In genomic region chr1:106447466-106447865, GRCh38 we compare ENCODE assay signal across 28 cellular contexts.
"Had no signal": no experiment of that assay in that cellular context is flagged by ENCODE, and none has a peak within 500 bp of the region (broad histone marks: within the 10 kb centered on the region; RNA-seq: fewer than 3 reads in every experiment).

No MANE protein-coding gene starts in this region.

- DNase-seq: activated CD4-positive, alpha-beta T cell treated with anti-CD3 and anti-CD28 coated beads for 1 hour; activated CD4-positive, alpha-beta T cell treated with anti-CD3 and anti-CD28 coated beads for 48 hours; activated CD4-positive, alpha-beta T cell treated with anti-CD3 and anti-CD28 coated beads, Interleukin-2, amount 50 U/mL, for 1 hour; activated CD4-positive, alpha-beta T cell treated with anti-CD3 and anti-CD28 coated beads, Interleukin-2, amount 50 U/mL, for 48 hours; activated CD8-positive, alpha-beta memory T cell treated with anti-CD3 and anti-CD28 coated beads for 24 hours; activated CD8-positive, alpha-beta T cell treated with anti-CD3 and anti-CD28 coated beads for 36 hours; activated effector memory CD4-positive, alpha-beta T cell treated with Interleukin-2 at 50 U/mL for 16 hours; activated gamma-delta T cell treated with Interleukin-2 at 50 U/mL for 16 hours; activated naive CD4-positive, alpha-beta T cell treated with anti-CD3 and anti-CD28 coated beads, Interleukin-2, amount 50 U/mL, for 16 hours; activated naive CD4-positive, alpha-beta T cell treated with Interleukin-2 at 50 U/mL for 16 hours; activated T-cell treated with anti-CD3 and anti-CD28 coated beads, Interleukin-2, amount 50 U/mL, for 4 hours; amniotic stem cell; anterior cingulate cortex; brain microvascular endothelial cell; dorsolateral prefrontal cortex; effector memory CD4-positive, alpha-beta T cell; endodermal cell; foreskin fibroblast; head of caudate nucleus; hippocampal formation had no signal

- H3K4me3 Mint-ChIP-seq: activated CD8-positive, alpha-beta T cell treated with anti-CD3 and anti-CD28 coated beads for 36 hours; activated naive CD8-positive, alpha-beta T cell; activated T-cell treated with anti-CD3 and anti-CD28 coated beads, Interleukin-2, amount 50 U/mL, for 4 hours; activated T-helper 17 cell treated with anti-CD3 and anti-CD28 coated beads, Interleukin-2, amount 50 U/mL, for 72 hours; central memory CD8-positive, alpha-beta T cell; dendritic cell treated with granulocyte-macrophage colony-stimulating factor and Interleukin-4, amounts not matched to agents 40 ng/mL and 50 ng/mL, for 4 days; endodermal cell had no signal

- H3K27ac Mint-ChIP-seq: activated CD8-positive, alpha-beta T cell treated with anti-CD3 and anti-CD28 coated beads for 36 hours; activated naive CD8-positive, alpha-beta T cell; activated T-helper 17 cell treated with anti-CD3 and anti-CD28 coated beads, Interleukin-2, amount 50 U/mL, for 72 hours; dendritic cell treated with granulocyte-macrophage colony-stimulating factor and Interleukin-4, amounts not matched to agents 40 ng/mL and 50 ng/mL, for 4 days; endodermal cell had no signal

- H3K27me3 Mint-ChIP-seq: activated CD8-positive, alpha-beta T cell treated with anti-CD3 and anti-CD28 coated beads for 36 hours; activated naive CD8-positive, alpha-beta T cell; activated T-helper 17 cell treated with anti-CD3 and anti-CD28 coated beads, Interleukin-2, amount 50 U/mL, for 72 hours; central memory CD8-positive, alpha-beta T cell; dendritic cell treated with granulocyte-macrophage colony-stimulating factor and Interleukin-4, amounts not matched to agents 40 ng/mL and 50 ng/mL, for 4 days had no signal

- H3K27ac ChIP-seq: brain microvascular endothelial cell, coronary artery, dorsolateral prefrontal cortex had no signal

- H3K27me3 ChIP-seq: brain microvascular endothelial cell, dorsolateral prefrontal cortex had no signal

- H3K4me3 ChIP-seq: coronary artery, dorsolateral prefrontal cortex had no signal

- H3K36me3 Mint-ChIP-seq: activated naive CD8-positive, alpha-beta T cell had no signal

- FAIRE-seq: astrocyte, bronchial epithelial cell, frontal cortex had no signal

- H3K36me3 ChIP-seq: brain microvascular endothelial cell had no signal

- H3K4me1 Mint-ChIP-seq: activated T-helper 17 cell treated with anti-CD3 and anti-CD28 coated beads, Interleukin-2, amount 50 U/mL, for 72 hours; central memory CD8-positive, alpha-beta T cell; endodermal cell had no signal

- H3K9me3 Mint-ChIP-seq: endodermal cell had no signal
